Comparison of ENCODE assay signal across 8 cellular contexts in genomic region chr7:111763221-111763791, GRCh38.
DNase-seq lines count a peak whose midpoint lies in the region; ATAC-seq, FAIRE-seq and TF ChIP-seq lines count a peak whose summit lies in the region.

No MANE protein-coding gene starts in this region.

- peak; percentile 67 for TF ChIP-seq CTCF in D721Med (IDR thresholded peaks at IDR 0.05; ENCODE audit: insufficient read depth, missing control alignments)
- peak; percentile 45 to 78 (median 68) for TF ChIP-seq CTCF in body of pancreas (IDR thresholded peaks at IDR 0.05)

- TF ChIP-seq POLR2A in body of pancreas (IDR thresholded peaks at IDR 0.05) = no peak

- intact Hi-C loops in body of pancreas (cut with DNase I) = loop anchor here (10.0 kb wide), 1 partner anchor 91 kb away; no protein-coding TSS in a partner anchor

- WGBS in body of pancreas, 2 donors = 13 to 19% methylated on average over 3 of the region's 3 CpGs

- no peak overlapping the region for H3K27ac ChIP-seq in body of pancreas

- DNase-seq in D721Med (ENCODE audit: insufficient read length, low spot score) (no peak), H7 (peak; percentile 57), NCI-H2227 treated with DMSO at 0.1 percent for 48 hours (lab: John Stamatoyannopoulos, UW) (peak; percentile 67), body of pancreas (peak in 2 of 4 donors; percentile 19 to 31), left kidney (ENCODE audit: low read depth, low spot score) (peak; percentile 76)
- DNase-seq in effector CD8-positive, alpha-beta T cell (lab: John Stamatoyannopoulos, UW) = no peak

- H3K4me3 ChIP-seq in H7 (ENCODE audit: insufficient read depth, low read depth, low read length) (no peak overlapping the region), body of pancreas (no peak overlapping the region)

- no peaks in the 10 kb centered on the region for H3K4me1 ChIP-seq in body of pancreas

- no peaks in the 10 kb centered on the region for H3K9me3 ChIP-seq in body of pancreas

- H3K27me3 ChIP-seq in H7 (ENCODE audit: control insufficient read depth, insufficient read depth, low read length) = no peaks in the 10 kb centered on the region
- no peaks in the 10 kb centered on the region for H3K27me3 ChIP-seq in body of pancreas

- ATAC-seq in body of pancreas (peak; percentile 75), GM21528 (IDR thresholded peaks at IDR 0.05; ENCODE audit: low FRiP score, unreplicated experiment) (no peak), GM19328 (IDR thresholded peaks at IDR 0.05; ENCODE audit: unreplicated experiment) (no peak)

- FAIRE-seq in D721Med (lab: Jason Lieb, UNC) = no peak

- H3K36me3 ChIP-seq in H7 (replicated peaks; ENCODE audit: control insufficient read depth, insufficient read depth, low read length) (peaks cover 2% of the 10 kb centered on the region), body of pancreas (replicated peaks in 1 of 2; ENCODE audit: insufficient read depth in 1 of 2, low read depth in 2 of 2) (no peaks in the 10 kb centered on the region)

Comparison
In these comparisons a context has a peak if more than half of its experiments do, and no peak if none do; other contexts are left out.
1. DNase-seq: peak in H7 (single experiment), NCI-H2227 treated with DMSO at 0.1 percent for 48 hours (single experiment) and left kidney (single experiment); none in D721Med (single experiment) and effector CD8-positive, alpha-beta T cell (single experiment).